Comparison of ENCODE assay signal across 1 cellular context in the genomic region with DNA sequence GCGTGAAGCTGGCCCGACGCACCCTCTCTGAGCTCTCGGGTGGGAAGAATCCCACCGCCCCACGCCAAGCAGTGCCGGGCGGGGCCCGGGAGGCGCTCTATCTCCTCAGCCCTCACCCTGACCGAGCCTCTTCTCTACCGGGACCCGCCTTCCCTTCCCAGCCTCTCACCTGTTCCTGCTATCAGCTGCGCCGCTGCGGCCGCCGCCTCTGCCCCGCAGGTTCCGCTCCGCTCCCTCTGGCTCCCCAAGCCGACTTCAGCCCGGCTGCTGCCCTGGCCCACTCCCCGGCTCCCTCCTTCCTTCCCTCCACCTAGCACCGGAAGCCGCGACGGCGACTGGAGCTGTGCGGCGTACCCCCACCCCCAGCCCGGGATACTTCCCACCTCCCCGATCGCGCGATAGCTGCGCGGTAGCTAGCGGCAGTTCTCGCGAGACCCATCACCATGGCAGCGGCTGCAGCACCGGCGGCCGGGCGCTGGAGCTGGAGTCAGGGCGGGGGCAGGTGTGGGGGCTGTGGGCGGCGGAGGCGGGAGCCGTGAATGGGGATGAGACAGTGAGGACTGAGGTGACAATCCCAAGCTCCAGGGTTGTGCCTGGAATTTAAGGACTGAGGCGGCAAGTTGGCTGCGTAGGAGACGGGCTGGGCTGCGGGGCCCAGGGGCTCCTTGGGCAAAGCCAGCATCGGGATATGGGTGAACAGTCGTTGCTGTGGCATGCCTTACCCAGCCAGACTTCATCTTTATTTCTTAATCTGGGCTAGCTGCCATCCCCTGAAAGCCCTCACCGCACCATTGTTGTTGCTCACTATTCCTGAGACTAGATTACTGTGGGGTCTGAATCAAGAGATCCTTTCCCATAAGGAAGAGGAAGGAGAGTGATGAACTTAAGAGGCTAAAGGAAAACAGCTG.
TF ChIP-seq lines count a peak whose summit lies in the region.

TSS of gene ARF3 (minus strand) at position 347 of the 908 bp plus-strand sequence. CDS start 16,392 bp downstream, outside the sequence.

TF ChIP-seq in GM12878, 131 proteins besides CTCF, POLR2A, EP300 and RAD21 (continued from another document and continues in another):
- TF ChIP-seq BCL3 (IDR thresholded peaks at IDR 0.05; ENCODE audit: borderline replicate concordance, insufficient read depth, low read depth, low read length, poor library complexity, severe bottlenecking) (no peak), CHD1 (IDR thresholded peaks at IDR 0.05; ENCODE audit: low read depth, low read length) (no peak), CBX5 (IDR thresholded peaks at IDR 0.05; ENCODE audit: low read depth) (no peak), ATF7 (IDR thresholded peaks at IDR 0.05; ENCODE audit: low read depth) (no peak), KAT2A (conservative IDR thresholded peaks at IDR 0.05; ENCODE audit: control insufficient read depth, low read depth, low read length) (no peak), POLR2AphosphoS5 (IDR thresholded peaks at IDR 0.05; ENCODE audit: low read length) (peak; percentile 75), TARDBP (IDR thresholded peaks at IDR 0.05; ENCODE audit: borderline replicate concordance) (no peak), SMAD1 (IDR thresholded peaks at IDR 0.05; ENCODE audit: low read depth, partially characterized antibody) (no peak), POLR2AphosphoS2 (IDR thresholded peaks at IDR 0.05; ENCODE audit: low read depth, low read length) (no peak), CHD4 (IDR thresholded peaks at IDR 0.05) (no peak), BHLHE40 (IDR thresholded peaks at IDR 0.05; ENCODE audit: borderline replicate concordance in 1 of 2, low read depth in 2 of 2, low read length in 1 of 2) (peak in 1 of 2 experiments; percentile 51; a peak in 1 of 4 replicates), TAF1 (IDR thresholded peaks at IDR 0.05; ENCODE audit: borderline replicate concordance, low read depth, low read length) (peak; percentile 60; the same call in 1 of the 2 replicates), HDGF (IDR thresholded peaks at IDR 0.05) (0 out of 2 replicates have a peak, but pooled peaks have one; percentile 50), WRNIP1 (IDR thresholded peaks at IDR 0.05; ENCODE audit: borderline replicate concordance, low read depth, low read length) (no peak), RFX5 (IDR thresholded peaks at IDR 0.05; ENCODE audit: low read depth, low read length) (no peak), ZNF592 (IDR thresholded peaks at IDR 0.05) (no peak), ZBTB40 (IDR thresholded peaks at IDR 0.05; ENCODE audit: borderline replicate concordance) (peak; percentile 76; the same call in 1 of the 2 replicates), KLF5 (IDR thresholded peaks at IDR 0.05; ENCODE audit: partially characterized antibody) (no peak), FOXM1 (IDR thresholded peaks at IDR 0.05; ENCODE audit: low read depth, low read length) (no peak), CREM (IDR thresholded peaks at IDR 0.05; ENCODE audit: low read depth) (no peak), HCFC1 (IDR thresholded peaks at IDR 0.05; ENCODE audit: low read length) (no peak; the same call in 1 of the 2 replicates), EED (IDR thresholded peaks at IDR 0.05; ENCODE audit: low read depth) (peak; percentile 76), IKZF1 (conservative IDR thresholded peaks at IDR 0.05) (peak; percentile 74), ZNF207 (IDR thresholded peaks at IDR 0.05; ENCODE audit: borderline replicate concordance) (0 out of 2 replicates have a peak, but pooled peaks have one; percentile 33), PML (IDR thresholded peaks at IDR 0.05; ENCODE audit: low read length) (no peak), HDAC6 (IDR thresholded peaks at IDR 0.05; ENCODE audit: unreplicated experiment) (no peak), ZNF274 (IDR thresholded peaks at IDR 0.05; ENCODE audit: insufficient read depth, insufficient read length) (no peak), DPF2 (IDR thresholded peaks at IDR 0.05) (no peak; the same call in 1 of the 2 replicates), GATAD2B (conservative IDR thresholded peaks at IDR 0.05; ENCODE audit: low read depth) (0 out of 2 replicates have a peak, but pooled peaks have one; percentile 24), TBL1XR1 (IDR thresholded peaks at IDR 0.05; ENCODE audit: low read depth, low read length) (no peak), NFIC (IDR thresholded peaks at IDR 0.05; ENCODE audit: low read depth, low read length) (no peak), CBX3 (IDR thresholded peaks at IDR 0.05; ENCODE audit: borderline replicate concordance, low read depth) (no peak), RCOR1 (conservative IDR thresholded peaks at IDR 0.05; ENCODE audit: low read depth, low read length) (peak; percentile 99), NBN (IDR thresholded peaks at IDR 0.05) (0 out of 2 replicates have a peak, but pooled peaks have one; percentile 41), ZNF384 (IDR thresholded peaks at IDR 0.05; ENCODE audit: borderline replicate concordance, low read depth, low read length) (no peak)
- TF ChIP-seq, protein P1, sequence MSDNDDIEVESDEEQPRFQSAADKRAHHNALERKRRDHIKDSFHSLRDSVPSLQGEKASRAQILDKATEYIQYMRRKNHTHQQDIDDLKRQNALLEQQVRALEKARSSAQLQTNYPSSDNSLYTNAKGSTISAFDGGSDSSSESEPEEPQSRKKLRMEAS (IDR thresholded peaks at IDR 0.05; ENCODE audit: low read depth, low read length) = 0 out of 2 replicates have a peak, but pooled peaks have one; percentile 15
- TF ChIP-seq, protein P2, sequence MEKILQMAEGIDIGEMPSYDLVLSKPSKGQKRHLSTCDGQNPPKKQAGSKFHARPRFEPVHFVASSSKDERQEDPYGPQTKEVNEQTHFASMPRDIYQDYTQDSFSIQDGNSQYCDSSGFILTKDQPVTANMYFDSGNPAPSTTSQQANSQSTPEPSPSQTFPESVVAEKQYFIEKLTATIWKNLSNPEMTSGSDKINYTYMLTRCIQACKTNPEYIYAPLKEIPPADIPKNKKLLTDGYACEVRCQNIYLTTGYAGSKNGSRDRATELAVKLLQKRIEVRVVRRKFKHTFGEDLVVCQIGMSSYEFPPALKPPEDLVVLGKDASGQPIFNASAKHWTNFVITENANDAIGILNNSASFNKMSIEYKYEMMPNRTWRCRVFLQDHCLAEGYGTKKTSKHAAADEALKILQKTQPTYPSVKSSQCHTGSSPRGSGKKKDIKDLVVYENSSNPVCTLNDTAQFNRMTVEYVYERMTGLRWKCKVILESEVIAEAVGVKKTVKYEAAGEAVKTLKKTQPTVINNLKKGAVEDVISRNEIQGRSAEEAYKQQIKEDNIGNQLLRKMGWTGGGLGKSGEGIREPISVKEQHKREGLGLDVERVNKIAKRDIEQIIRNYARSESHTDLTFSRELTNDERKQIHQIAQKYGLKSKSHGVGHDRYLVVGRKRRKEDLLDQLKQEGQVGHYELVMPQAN (conservative IDR thresholded peaks at IDR 0.05) = peak; percentile 57
- TF ChIP-seq, protein P3, sequence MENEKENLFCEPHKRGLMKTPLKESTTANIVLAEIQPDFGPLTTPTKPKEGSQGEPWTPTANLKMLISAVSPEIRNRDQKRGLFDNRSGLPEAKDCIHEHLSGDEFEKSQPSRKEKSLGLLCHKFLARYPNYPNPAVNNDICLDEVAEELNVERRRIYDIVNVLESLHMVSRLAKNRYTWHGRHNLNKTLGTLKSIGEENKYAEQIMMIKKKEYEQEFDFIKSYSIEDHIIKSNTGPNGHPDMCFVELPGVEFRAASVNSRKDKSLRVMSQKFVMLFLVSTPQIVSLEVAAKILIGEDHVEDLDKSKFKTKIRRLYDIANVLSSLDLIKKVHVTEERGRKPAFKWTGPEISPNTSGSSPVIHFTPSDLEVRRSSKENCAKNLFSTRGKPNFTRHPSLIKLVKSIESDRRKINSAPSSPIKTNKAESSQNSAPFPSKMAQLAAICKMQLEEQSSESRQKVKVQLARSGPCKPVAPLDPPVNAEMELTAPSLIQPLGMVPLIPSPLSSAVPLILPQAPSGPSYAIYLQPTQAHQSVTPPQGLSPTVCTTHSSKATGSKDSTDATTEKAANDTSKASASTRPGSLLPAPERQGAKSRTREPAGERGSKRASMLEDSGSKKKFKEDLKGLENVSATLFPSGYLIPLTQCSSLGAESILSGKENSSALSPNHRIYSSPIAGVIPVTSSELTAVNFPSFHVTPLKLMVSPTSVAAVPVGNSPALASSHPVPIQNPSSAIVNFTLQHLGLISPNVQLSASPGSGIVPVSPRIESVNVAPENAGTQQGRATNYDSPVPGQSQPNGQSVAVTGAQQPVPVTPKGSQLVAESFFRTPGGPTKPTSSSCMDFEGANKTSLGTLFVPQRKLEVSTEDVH (IDR thresholded peaks at IDR 0.05; ENCODE audit: low read depth, partially characterized antibody) = no peak
- TF ChIP-seq, protein P4, sequence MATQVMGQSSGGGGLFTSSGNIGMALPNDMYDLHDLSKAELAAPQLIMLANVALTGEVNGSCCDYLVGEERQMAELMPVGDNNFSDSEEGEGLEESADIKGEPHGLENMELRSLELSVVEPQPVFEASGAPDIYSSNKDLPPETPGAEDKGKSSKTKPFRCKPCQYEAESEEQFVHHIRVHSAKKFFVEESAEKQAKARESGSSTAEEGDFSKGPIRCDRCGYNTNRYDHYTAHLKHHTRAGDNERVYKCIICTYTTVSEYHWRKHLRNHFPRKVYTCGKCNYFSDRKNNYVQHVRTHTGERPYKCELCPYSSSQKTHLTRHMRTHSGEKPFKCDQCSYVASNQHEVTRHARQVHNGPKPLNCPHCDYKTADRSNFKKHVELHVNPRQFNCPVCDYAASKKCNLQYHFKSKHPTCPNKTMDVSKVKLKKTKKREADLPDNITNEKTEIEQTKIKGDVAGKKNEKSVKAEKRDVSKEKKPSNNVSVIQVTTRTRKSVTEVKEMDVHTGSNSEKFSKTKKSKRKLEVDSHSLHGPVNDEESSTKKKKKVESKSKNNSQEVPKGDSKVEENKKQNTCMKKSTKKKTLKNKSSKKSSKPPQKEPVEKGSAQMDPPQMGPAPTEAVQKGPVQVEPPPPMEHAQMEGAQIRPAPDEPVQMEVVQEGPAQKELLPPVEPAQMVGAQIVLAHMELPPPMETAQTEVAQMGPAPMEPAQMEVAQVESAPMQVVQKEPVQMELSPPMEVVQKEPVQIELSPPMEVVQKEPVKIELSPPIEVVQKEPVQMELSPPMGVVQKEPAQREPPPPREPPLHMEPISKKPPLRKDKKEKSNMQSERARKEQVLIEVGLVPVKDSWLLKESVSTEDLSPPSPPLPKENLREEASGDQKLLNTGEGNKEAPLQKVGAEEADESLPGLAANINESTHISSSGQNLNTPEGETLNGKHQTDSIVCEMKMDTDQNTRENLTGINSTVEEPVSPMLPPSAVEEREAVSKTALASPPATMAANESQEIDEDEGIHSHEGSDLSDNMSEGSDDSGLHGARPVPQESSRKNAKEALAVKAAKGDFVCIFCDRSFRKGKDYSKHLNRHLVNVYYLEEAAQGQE (IDR thresholded peaks at IDR 0.05; ENCODE audit: low read depth, low read length) = no peak
